ENCODE assay signal across 13 cellular contexts in genomic region chr11:597166-597725, GRCh38. TPM values are rescaled to one million over a fixed set of nuclear protein-coding genes. Genes with fewer than 3 reads are reported as not detected.
DNase-seq lines count a peak whose midpoint lies in the region; ATAC-seq and TF ChIP-seq lines count a peak whose summit lies in the region.
"Had no signal": no experiment of that assay in that cellular context is flagged by ENCODE, and none has a peak within 500 bp of the region (broad histone marks: within the 10 kb centered on the region; RNA-seq: fewer than 3 reads in every experiment).

No MANE protein-coding gene starts in this region.

- CTCF ChIA-PET in activated CD8-positive, alpha-beta T cell treated with anti-CD3 and anti-CD28 coated beads for 36 hours (lab: Charles Lee) = no interaction called here
- CTCF ChIA-PET in CD8-positive, alpha-beta memory T cell (lab: Charles Lee) = no interaction called here

- no peak overlapping the region for H3K27ac ChIP-seq in CD8-positive, alpha-beta memory T cell (ENCODE audit: low read depth, low read length)
- H3K27ac ChIP-seq: thyroid gland had no signal

- POLR2A ChIA-PET in activated CD8-positive, alpha-beta T cell treated with anti-CD3 and anti-CD28 coated beads for 36 hours (lab: Charles Lee) = interaction anchor here (1.0 kb wide), 1 partner anchor 39 kb away, joined by 3 read pairs; no protein-coding TSS in a partner anchor
- POLR2A ChIA-PET in CD8-positive, alpha-beta memory T cell (lab: Charles Lee) = no interaction called here

- H3K36me3 Mint-ChIP-seq in activated CD8-positive, alpha-beta T cell treated with anti-CD3 and anti-CD28 coated beads for 36 hours (ENCODE audit: low read depth) = peaks cover 46% of the 10 kb centered on the region
- peaks cover 0 to 81% (median 20%) of the 10 kb centered on the region in 3 donors for H3K36me3 Mint-ChIP-seq in CD8-positive, alpha-beta memory T cell

- H3K27me3 Mint-ChIP-seq in activated CD8-positive, alpha-beta T cell treated with anti-CD3 and anti-CD28 coated beads for 36 hours = no peaks in the 10 kb centered on the region
- H3K27me3 Mint-ChIP-seq in CD8-positive, alpha-beta memory T cell = no peaks in the 10 kb centered on the region

- peak; percentile 54 for DNase-seq in D341Med (ENCODE audit: low spot score)
- DNase-seq in GM13977 (ENCODE audit: low spot score) = no peak
- no peak for DNase-seq in activated CD8-positive, alpha-beta T cell treated with anti-CD3 and anti-CD28 coated beads for 36 hours
- no peak for DNase-seq in mucosa of descending colon
- DNase-seq in CD8-positive, alpha-beta memory T cell = no peak
- no peak for DNase-seq in NOMO-1 (lab: John Stamatoyannopoulos, UW; ENCODE audit: unreplicated experiment in 2 of 2)
- DNase-seq in pons (ENCODE audit: low spot score) = no peak
- DNase-seq: activated T-cell treated with anti-CD3 and anti-CD28 coated beads, Interleukin-2, amount 50 U/mL, for 1 hour; aorta; NCI-H526; SHP77; thyroid gland had no signal

- H3K4me1 ChIP-seq in mucosa of descending colon (ENCODE audit: low read depth) = no peaks in the 10 kb centered on the region
- H3K4me1 ChIP-seq in CD8-positive, alpha-beta memory T cell (ENCODE audit: insufficient read depth, low read length) = no peaks in the 10 kb centered on the region
- H3K4me1 ChIP-seq: thyroid gland had no signal

- H3K4me3 ChIP-seq in mucosa of descending colon = no peak overlapping the region
- H3K4me3 ChIP-seq in CD8-positive, alpha-beta memory T cell (ENCODE audit: low read length) = no peak overlapping the region
- H3K4me3 ChIP-seq: thyroid gland had no signal

- ATAC-seq in activated CD8-positive, alpha-beta T cell treated with anti-CD3 and anti-CD28 coated beads for 36 hours = peak; percentile 37
- ATAC-seq in mucosa of descending colon = peak; percentile 22

- H3K36me3 ChIP-seq in mucosa of descending colon (ENCODE audit: low read depth) = peaks cover 8% of the 10 kb centered on the region
- peaks cover 38% of the 10 kb centered on the region for H3K36me3 ChIP-seq in CD8-positive, alpha-beta memory T cell (ENCODE audit: insufficient read depth, low read length)

- in situ Hi-C loops in GM13977 (cut with MboI; ENCODE audit: low pct_unique_long_range_greater_than_20kb, low sequenced_read_pairs, unreplicated experiment) = no loop called here

- intact Hi-C loops in activated CD8-positive, alpha-beta T cell treated with anti-CD3 and anti-CD28 coated beads for 36 hours (cut with micrococcal nuclease) = no loop called here
- intact Hi-C loops in mucosa of descending colon (cut with DNase I, micrococcal nuclease) = no loop called here

- no peak overlapping the region for H3K27ac Mint-ChIP-seq in activated CD8-positive, alpha-beta T cell treated with anti-CD3 and anti-CD28 coated beads for 36 hours
- peak overlapping the region in 3 of 8 donors; percentile 29 to 93 (median 64) for H3K27ac Mint-ChIP-seq in CD8-positive, alpha-beta memory T cell

- TF ChIP-seq CTCF in GM13977 (IDR thresholded peaks at IDR 0.05; ENCODE audit: extremely low read depth, insufficient read depth, missing control alignments) (peak; percentile 41), mucosa of descending colon (IDR thresholded peaks at IDR 0.05) (no peak)
- TF ChIP-seq CTCF in activated CD8-positive, alpha-beta T cell treated with anti-CD3 and anti-CD28 coated beads for 36 hours (IDR thresholded peaks at IDR 0.05) = no peak

- H3K4me3 Mint-ChIP-seq in activated CD8-positive, alpha-beta T cell treated with anti-CD3 and anti-CD28 coated beads for 36 hours = no peak overlapping the region
- peak overlapping the region in 1 of 7 donors; percentile 32 for H3K4me3 Mint-ChIP-seq in CD8-positive, alpha-beta memory T cell

- H3K9me3 Mint-ChIP-seq in activated CD8-positive, alpha-beta T cell treated with anti-CD3 and anti-CD28 coated beads for 36 hours = no peaks in the 10 kb centered on the region
- no peaks in the 10 kb centered on the region for H3K9me3 Mint-ChIP-seq in CD8-positive, alpha-beta memory T cell

- H3K9me3 ChIP-seq in mucosa of descending colon = no peaks in the 10 kb centered on the region
- H3K9me3 ChIP-seq in CD8-positive, alpha-beta memory T cell (ENCODE audit: low read length) = no peaks in the 10 kb centered on the region
- H3K9me3 ChIP-seq: thyroid gland had no signal

- H3K27me3 ChIP-seq in CD8-positive, alpha-beta memory T cell (ENCODE audit: insufficient read depth, low read length, poor library complexity, severe bottlenecking) = no peaks in the 10 kb centered on the region
- H3K27me3 ChIP-seq: thyroid gland had no signal

- H3K4me1 Mint-ChIP-seq in activated CD8-positive, alpha-beta T cell treated with anti-CD3 and anti-CD28 coated beads for 36 hours (ENCODE audit: low read depth) = peaks cover 12% of the 10 kb centered on the region
- H3K4me1 Mint-ChIP-seq in CD8-positive, alpha-beta memory T cell = peaks cover 8 to 20% (median 9%) of the 10 kb centered on the region in 3 donors

RNA-seq across cellular contexts. Expression of gene IRF7, which starts 18.5 kb away (rescaled TPM):
- total RNA-seq in activated CD8-positive, alpha-beta T cell treated with anti-CD3 and anti-CD28 coated beads for 36 hours = 10 to 100 TPM; 34.6 to 37.5 TPM
- total RNA-seq in mucosa of descending colon = 10 to 100 TPM; 26.9 to 36.1 (median 27.8) TPM
- 10 to 100 TPM; 16.4 to 18.0 TPM for total RNA-seq in CD8-positive, alpha-beta memory T cell
- 38.6 TPM for polyA plus RNA-seq in CD8-positive, alpha-beta memory T cell

RNA-seq across cellular contexts. Expression of gene PHRF1, which starts 21.0 kb away (rescaled TPM):
- 10 to 100 TPM; 43.1 to 44.5 TPM for total RNA-seq in activated CD8-positive, alpha-beta T cell treated with anti-CD3 and anti-CD28 coated beads for 36 hours
- 10 to 100 TPM; 35.0 to 40.2 (median 35.0) TPM for total RNA-seq in mucosa of descending colon
- 10 to 100 TPM; 47.3 to 49.8 TPM for total RNA-seq in CD8-positive, alpha-beta memory T cell
- polyA plus RNA-seq in CD8-positive, alpha-beta memory T cell = 17.7 TPM

RNA-seq across cellular contexts. Expression of gene CDHR5, which starts 27.5 kb away (rescaled TPM):
- total RNA-seq in activated CD8-positive, alpha-beta T cell treated with anti-CD3 and anti-CD28 coated beads for 36 hours = not detected
- 100 to 1,000 TPM; 195 to 549 (median 316) TPM for total RNA-seq in mucosa of descending colon
- total RNA-seq in CD8-positive, alpha-beta memory T cell = not detected
- polyA plus RNA-seq in CD8-positive, alpha-beta memory T cell = not detected
- total RNA-seq: aorta, thyroid gland had no signal
- polyA plus RNA-seq: neural cell had no signal

RNA-seq across cellular contexts. Expression of gene SCT, which starts 29.7 kb away (rescaled TPM):
- total RNA-seq in activated CD8-positive, alpha-beta T cell treated with anti-CD3 and anti-CD28 coated beads for 36 hours = not detected
- total RNA-seq in mucosa of descending colon = 1 to 10 TPM in 2 of 3 donors, not detected in 1; 1.0 TPM
- total RNA-seq in CD8-positive, alpha-beta memory T cell = not detected
- polyA plus RNA-seq in CD8-positive, alpha-beta memory T cell = not detected
- total RNA-seq: aorta, thyroid gland had no signal
- polyA plus RNA-seq: aorta, neural cell had no signal

RNA-seq across cellular contexts. Expression of gene RASSF7, which starts 36.5 kb away (rescaled TPM):
- total RNA-seq in activated CD8-positive, alpha-beta T cell treated with anti-CD3 and anti-CD28 coated beads for 36 hours = 10 to 100 TPM; 16.8 to 17.3 TPM
- total RNA-seq in mucosa of descending colon = 100 to 1,000 TPM in 1 of 3 donors, 10 to 100 TPM in 2; 45.7 to 108 (median 83.7) TPM
- total RNA-seq in CD8-positive, alpha-beta memory T cell = 10 to 100 TPM; 20.4 to 20.7 TPM
- polyA plus RNA-seq in CD8-positive, alpha-beta memory T cell = 39.7 TPM

Comparison
In these comparisons a context has a peak if more than half of its experiments do, and no peak if none do; other contexts are left out.
1. RNA of gene CDHR5, which starts 27.5 kb away (total RNA-seq): 195 to 549 TPM in mucosa of descending colon; not detected in activated CD8-positive, alpha-beta T cell treated with anti-CD3 and anti-CD28 coated beads for 36 hours and not detected in CD8-positive, alpha-beta memory T cell; every median in the first group is over 100 times any median in the second.